ENCODE assay signal across 10 cellular contexts in the genomic region with DNA sequence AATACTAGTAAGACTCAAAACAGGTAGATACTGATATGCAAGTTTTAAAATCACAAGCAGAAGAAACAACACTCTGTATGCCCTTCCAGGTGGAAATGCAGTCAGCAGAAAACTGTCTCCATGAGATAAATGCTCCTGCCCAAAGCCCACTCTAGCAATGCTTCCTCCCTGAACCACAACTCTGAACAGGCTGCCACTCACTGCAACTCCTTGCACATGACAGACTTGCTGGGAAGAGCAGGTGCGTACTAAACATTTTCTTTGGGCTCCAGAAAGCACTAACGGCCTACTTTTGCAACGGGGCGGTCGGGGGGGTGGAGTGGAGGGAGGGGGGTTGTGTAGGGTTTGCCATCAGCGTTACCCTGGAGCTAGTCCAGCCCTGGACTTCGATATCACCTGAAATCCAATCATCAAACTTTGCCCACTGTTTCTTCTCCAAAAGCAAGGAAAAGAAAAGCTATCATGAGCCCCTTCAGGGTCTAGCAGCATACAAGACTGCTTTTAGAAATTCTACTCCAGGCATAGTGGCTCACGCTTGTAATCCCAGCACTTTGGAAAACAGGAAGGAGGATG. TPM values are rescaled to one million over a fixed set of nuclear protein-coding genes. Genes with fewer than 3 reads are reported as not detected.
A peak's percentile ranks its signal among the peaks of the same experiment; 100 is the strongest.
DNase-seq lines count a peak whose midpoint lies in the region; TF ChIP-seq lines count a peak whose summit lies in the region.
"Had no signal": no experiment of that assay in that cellular context is flagged by ENCODE, and none has a peak within 500 bp of the region (broad histone marks: within the 10 kb centered on the region; RNA-seq: fewer than 3 reads in every experiment).

No MANE protein-coding gene starts in this region.

- peaks cover 2% of the 10 kb centered on the region for H3K36me3 Mint-ChIP-seq in activated T-helper 1 cell treated with anti-CD3 and anti-CD28 coated beads, Interleukin-12 subunit alpha, Interleukin-12 subunit beta, Interleukin-2, Interleukin-4 antibody, amounts not matched to agents 30 ng/mL and 10 ng/mL and 1 ng/mL, durations not matched to agents 14 hours and 24 hours and 36 hours (ENCODE audit: low read depth)
- H3K36me3 Mint-ChIP-seq in mesothelial cell of epicardium = no peaks in the 10 kb centered on the region

- H2AFZ ChIP-seq in ACC112 (ENCODE audit: low read length, unreplicated experiment) = no peak overlapping the region

- H3K9me3 Mint-ChIP-seq in activated T-helper 1 cell treated with anti-CD3 and anti-CD28 coated beads, Interleukin-12 subunit alpha, Interleukin-12 subunit beta, Interleukin-2, Interleukin-4 antibody, amounts not matched to agents 30 ng/mL and 10 ng/mL and 1 ng/mL, durations not matched to agents 14 hours and 24 hours and 36 hours = no peaks in the 10 kb centered on the region
- H3K9me3 Mint-ChIP-seq in mesothelial cell of epicardium = no peaks in the 10 kb centered on the region

- no peak overlapping the region for H3K4me3 Mint-ChIP-seq in activated T-helper 1 cell treated with anti-CD3 and anti-CD28 coated beads, Interleukin-12 subunit alpha, Interleukin-12 subunit beta, Interleukin-2, Interleukin-4 antibody, amounts not matched to agents 30 ng/mL and 10 ng/mL and 1 ng/mL, durations not matched to agents 14 hours and 24 hours and 36 hours
- no peak overlapping the region for H3K4me3 Mint-ChIP-seq in mesothelial cell of epicardium

- H3K4me3 ChIP-seq in ACC112 (ENCODE audit: low read depth, low read length) = no peak overlapping the region
- H3K4me3 ChIP-seq in tibial artery = no peak overlapping the region
- H3K4me3 ChIP-seq: right atrium auricular region had no signal

- TF ChIP-seq CTCF in mesothelial cell of epicardium (IDR thresholded peaks at IDR 0.05; ENCODE audit: unreplicated experiment) = no peak
- TF ChIP-seq CTCF in tibial artery (IDR thresholded peaks at IDR 0.05) = no peak

- peaks cover 87% of the 10 kb centered on the region for H3K4me1 Mint-ChIP-seq in activated T-helper 1 cell treated with anti-CD3 and anti-CD28 coated beads, Interleukin-12 subunit alpha, Interleukin-12 subunit beta, Interleukin-2, Interleukin-4 antibody, amounts not matched to agents 30 ng/mL and 10 ng/mL and 1 ng/mL, durations not matched to agents 14 hours and 24 hours and 36 hours (ENCODE audit: low read depth)
- peaks cover 71% of the 10 kb centered on the region for H3K4me1 Mint-ChIP-seq in mesothelial cell of epicardium

- no peaks in the 10 kb centered on the region for H3K27me3 Mint-ChIP-seq in activated T-helper 1 cell treated with anti-CD3 and anti-CD28 coated beads, Interleukin-12 subunit alpha, Interleukin-12 subunit beta, Interleukin-2, Interleukin-4 antibody, amounts not matched to agents 30 ng/mL and 10 ng/mL and 1 ng/mL, durations not matched to agents 14 hours and 24 hours and 36 hours (ENCODE audit: insufficient read depth)
- no peaks in the 10 kb centered on the region for H3K27me3 Mint-ChIP-seq in mesothelial cell of epicardium (ENCODE audit: low read depth)

- intact Hi-C loops in activated T-helper 1 cell treated with anti-CD3 and anti-CD28 coated beads, Interleukin-12 subunit alpha, Interleukin-12 subunit beta, Interleukin-2, Interleukin-4 antibody, amounts not matched to agents 30 ng/mL and 10 ng/mL and 1 ng/mL, durations not matched to agents 14 hours and 24 hours and 36 hours (cut with micrococcal nuclease) = loop anchor here (5.0 kb wide), 1 partner anchor 112 kb away; no protein-coding TSS in a partner anchor
- intact Hi-C loops in tibial artery (cut with DNase I; ENCODE audit: low total_unique reads) = no loop called here

- DNase-seq in G401 (ENCODE audit: low spot score) = peak; percentile 39
- DNase-seq in activated T-helper 1 cell treated with anti-CD3 and anti-CD28 coated beads, Interleukin-12 subunit alpha, Interleukin-12 subunit beta, Interleukin-2, Interleukin-4 antibody, amounts not matched to agents 30 ng/mL and 10 ng/mL and 1 ng/mL, durations not matched to agents 14 hours and 24 hours and 36 hours (ENCODE audit: low spot score) = no peak
- no peak for DNase-seq in mesothelial cell of epicardium (ENCODE audit: low spot score in 2 of 2, unreplicated experiment in 2 of 2)
- DNase-seq in A172 (ENCODE audit: low spot score) = no peak
- no peak for DNase-seq in tibial artery
- no peak for DNase-seq in GOT3 (lab: John Stamatoyannopoulos, UW)
- no peak for DNase-seq in NCI-H1694 treated with DMSO at 0.1 percent for 48 hours (lab: John Stamatoyannopoulos, UW)
- DNase-seq: NCI-H1930 had no signal

- H3K79me2 ChIP-seq in ACC112 (ENCODE audit: control insufficient read depth, insufficient read depth, low read length, unreplicated experiment) = peaks cover 96% of the 10 kb centered on the region

- peak overlapping the region; percentile 92 for H3K27ac ChIP-seq in ACC112 (ENCODE audit: low read depth, low read length)
- peak overlapping the region in 1 of 2 donors; percentile 11 for H3K27ac ChIP-seq in tibial artery
- H3K27ac ChIP-seq: right atrium auricular region had no signal

- H3K27me3 ChIP-seq in ACC112 (ENCODE audit: insufficient read depth, low read length) (no peaks in the 10 kb centered on the region), tibial artery (no peaks in the 10 kb centered on the region)
- H3K27me3 ChIP-seq: right atrium auricular region had no signal

- in situ Hi-C loops in G401 (cut with HindIII; ENCODE audit: low sequenced_read_pairs) = no loop called here

- H3K9me3 ChIP-seq in tibial artery = no peaks in the 10 kb centered on the region
- H3K9me3 ChIP-seq: right atrium auricular region had no signal

- peaks cover 36% of the 10 kb centered on the region for H3K4me1 ChIP-seq in ACC112 (ENCODE audit: control insufficient read depth, insufficient read depth, low read length, unreplicated experiment)
- peaks cover 16 to 93% (median 52%) of the 10 kb centered on the region in 4 donors for H3K4me1 ChIP-seq in tibial artery

- no peaks in the 10 kb centered on the region for H3K36me3 ChIP-seq in ACC112 (ENCODE audit: insufficient read depth, low read length)
- H3K36me3 ChIP-seq in tibial artery = no peaks in the 10 kb centered on the region
- H3K36me3 ChIP-seq: right atrium auricular region had no signal

- H3K27ac Mint-ChIP-seq in activated T-helper 1 cell treated with anti-CD3 and anti-CD28 coated beads, Interleukin-12 subunit alpha, Interleukin-12 subunit beta, Interleukin-2, Interleukin-4 antibody, amounts not matched to agents 30 ng/mL and 10 ng/mL and 1 ng/mL, durations not matched to agents 14 hours and 24 hours and 36 hours = peak overlapping the region; percentile 50
- H3K27ac Mint-ChIP-seq in mesothelial cell of epicardium = peak overlapping the region; percentile 99

RNA-seq across cellular contexts. Expression of gene ANKRD11, which starts 46.1 kb away (rescaled TPM):
- total RNA-seq in G401 (2014; rRNA removed; shearing (Covaris generic)) = 42.6 and 55.3 TPM in 2 replicates
- total RNA-seq in activated T-helper 1 cell treated with anti-CD3 and anti-CD28 coated beads, Interleukin-12 subunit alpha, Interleukin-12 subunit beta, Interleukin-2, Interleukin-4 antibody, amounts not matched to agents 30 ng/mL and 10 ng/mL and 1 ng/mL, durations not matched to agents 14 hours and 24 hours and 36 hours = 176 and 179 TPM in 2 replicates
- 230 to 247 TPM (median 233 TPM) in 3 replicates for total RNA-seq in mesothelial cell of epicardium
- total RNA-seq in A172 (2014; rRNA removed; shearing (Covaris generic)) = 48.3 and 61.6 TPM in 2 replicates
